ENCODE assay signal across 18 cellular contexts in genomic region chr4:104878936-104879335, GRCh38.
DNase-seq lines count a peak whose midpoint lies in the region; ATAC-seq, FAIRE-seq and TF ChIP-seq lines count a peak whose summit lies in the region.
"Had no signal": no experiment of that assay in that cellular context is flagged by ENCODE, and none has a peak within 500 bp of the region (broad histone marks: within the 10 kb centered on the region; RNA-seq: fewer than 3 reads in every experiment).

No MANE protein-coding gene starts in this region.

- H3K9me3 Mint-ChIP-seq in activated CD8-positive, alpha-beta T cell treated with anti-CD3 and anti-CD28 coated beads for 36 hours: no peaks in the 10 kb centered on the region
- H3K9me3 Mint-ChIP-seq in glutamatergic neuron (ENCODE audit: unreplicated experiment): no peaks in the 10 kb centered on the region
- H3K9me3 Mint-ChIP-seq: CD14-positive monocyte had no signal

- no peak overlapping the region for H2AFZ ChIP-seq in KMS-11 (ENCODE audit: low read depth)
- H2AFZ ChIP-seq: GM23248 had no signal

- H3K27ac Mint-ChIP-seq in activated CD8-positive, alpha-beta T cell treated with anti-CD3 and anti-CD28 coated beads for 36 hours: no peak overlapping the region
- no peak overlapping the region for H3K27ac Mint-ChIP-seq in glutamatergic neuron (ENCODE audit: unreplicated experiment)
- H3K27ac Mint-ChIP-seq: CD14-positive monocyte had no signal

- H3K9ac ChIP-seq in KMS-11: no peak overlapping the region
- H3K9ac ChIP-seq: GM23248 had no signal

- peaks cover 5% of the 10 kb centered on the region for H3K27me3 Mint-ChIP-seq in activated CD8-positive, alpha-beta T cell treated with anti-CD3 and anti-CD28 coated beads for 36 hours
- H3K27me3 Mint-ChIP-seq in glutamatergic neuron (ENCODE audit: unreplicated experiment): no peaks in the 10 kb centered on the region

- H4K20me1 ChIP-seq in KMS-11 (ENCODE audit: insufficient read depth): no peaks in the 10 kb centered on the region

- H3K4me1 Mint-ChIP-seq in activated CD8-positive, alpha-beta T cell treated with anti-CD3 and anti-CD28 coated beads for 36 hours (ENCODE audit: low read depth): peaks cover 17% of the 10 kb centered on the region
- H3K4me1 Mint-ChIP-seq in glutamatergic neuron (ENCODE audit: low read depth, unreplicated experiment): no peaks in the 10 kb centered on the region

- H3K27me3 ChIP-seq in KMS-11 (ENCODE audit: insufficient read depth, low read depth): no peaks in the 10 kb centered on the region; the same call in 1 of the 2 replicates
- H3K27me3 ChIP-seq in stomach: no peaks in the 10 kb centered on the region

- H3K9me3 ChIP-seq in A549 (no peaks in the 10 kb centered on the region), stomach (no peaks in the 10 kb centered on the region)

- DNase-seq in A549 (ENCODE audit: low read depth in 1 of 2, low spot score in 1 of 2) (no peak), glutamatergic neuron (no peak), NCI-H2227 (lab: John Stamatoyannopoulos, UW; ENCODE audit: unreplicated experiment) (no peak), stomach (no peak)
- DNase-seq in activated CD8-positive, alpha-beta T cell treated with anti-CD3 and anti-CD28 coated beads for 36 hours: no peak
- DNase-seq in activated CD4-positive, CD25-positive, alpha-beta regulatory T cell (lab: John Stamatoyannopoulos, UW): no peak
- DNase-seq: DMS79 treated with DMSO at 0.1 percent for 48 hours, HCEC 1CT, NCI-H1105 treated with DMSO at 0.1 percent for 48 hours, NCI-H1694 treated with DMSO at 0.1 percent for 48 hours, NCI-H510A, NCI-H774, RPMI8226, SIG-M5 had no signal

- H3K4me2 ChIP-seq in A549 (no peak overlapping the region), KMS-11 (peak overlapping the region; percentile 23; the same call in 1 of the 2 replicates)

- TF ChIP-seq POLR2A in A549 (IDR thresholded peaks at IDR 0.05; ENCODE audit: low read length) (no peak), stomach (IDR thresholded peaks at IDR 0.05) (no peak)

- ATAC-seq in A549: no peak
- ATAC-seq in activated CD8-positive, alpha-beta T cell treated with anti-CD3 and anti-CD28 coated beads for 36 hours: peak; percentile 51

- no peak overlapping the region for H3K4me3 Mint-ChIP-seq in activated CD8-positive, alpha-beta T cell treated with anti-CD3 and anti-CD28 coated beads for 36 hours
- no peak overlapping the region for H3K4me3 Mint-ChIP-seq in glutamatergic neuron (ENCODE audit: unreplicated experiment)

- intact Hi-C loops in activated CD8-positive, alpha-beta T cell treated with anti-CD3 and anti-CD28 coated beads for 36 hours (cut with micrococcal nuclease): no loop called here
- intact Hi-C loops in stomach (cut with DNase I; ENCODE audit: low total_unique reads): no loop called here

- CTCF ChIA-PET in A549 (lab: Yijun Ruan, JAX): no interaction called here
- CTCF ChIA-PET in activated CD8-positive, alpha-beta T cell treated with anti-CD3 and anti-CD28 coated beads for 36 hours (lab: Charles Lee): interaction anchor here (1.0 to 3.8 kb wide), 2 partner anchors 19 to 27 kb away, joined by 3 to 22 read pairs; no protein-coding TSS in a partner anchor

- no peaks in the 10 kb centered on the region for H3K79me2 ChIP-seq in KMS-11 (ENCODE audit: insufficient read depth, low read depth)

- POLR2A ChIA-PET in A549 (lab: Yijun Ruan, JAX): no interaction called here
- POLR2A ChIA-PET in activated CD8-positive, alpha-beta T cell treated with anti-CD3 and anti-CD28 coated beads for 36 hours (lab: Charles Lee): interaction anchor here (1.5 kb wide), 1 partner anchor 595 kb away, joined by 5 read pairs; the partner anchor contains the start of gene PPA2

- H3K36me3 Mint-ChIP-seq in activated CD8-positive, alpha-beta T cell treated with anti-CD3 and anti-CD28 coated beads for 36 hours (ENCODE audit: low read depth): no peaks in the 10 kb centered on the region
- H3K36me3 Mint-ChIP-seq in glutamatergic neuron (ENCODE audit: unreplicated experiment): no peaks in the 10 kb centered on the region
- H3K36me3 Mint-ChIP-seq: CD14-positive monocyte had no signal

- H3K4me1 ChIP-seq in A549: no peaks in the 10 kb centered on the region
- peaks cover 14% of the 10 kb centered on the region for H3K4me1 ChIP-seq in KMS-11 (ENCODE audit: low read depth, poor library complexity, severe bottlenecking)
- no peaks in the 10 kb centered on the region for H3K4me1 ChIP-seq in stomach

- H3K27ac ChIP-seq in A549 (no peak overlapping the region), KMS-11 (no peak overlapping the region), stomach (no peak overlapping the region)
- H3K27ac ChIP-seq: GM23248 had no signal

- H3K4me3 ChIP-seq in A549 (no peak overlapping the region), KMS-11 (IDR thresholded peaks at IDR 0.05; ENCODE audit: insufficient read depth, low read depth, low read length) (no peak overlapping the region), stomach (no peak overlapping the region)
- H3K4me3 ChIP-seq: GM23248 had no signal

- no peak for TF ChIP-seq RAD21 in A549 (conservative IDR thresholded peaks at IDR 0.05 in 1 of 2, IDR thresholded peaks at IDR 0.05 in 1 of 2)

- TF ChIP-seq CTCF in A549 (IDR thresholded peaks at IDR 0.05) (no peak), KMS-11 (conservative IDR thresholded peaks at IDR 0.05; ENCODE audit: low read depth, low read length) (no peak), glutamatergic neuron (IDR thresholded peaks at IDR 0.05; ENCODE audit: partially characterized antibody, unreplicated experiment) (no peak), stomach (IDR thresholded peaks at IDR 0.05) (no peak)
- TF ChIP-seq CTCF in activated CD8-positive, alpha-beta T cell treated with anti-CD3 and anti-CD28 coated beads for 36 hours (IDR thresholded peaks at IDR 0.05): no peak

- H3K36me3 ChIP-seq in KMS-11 (ENCODE audit: insufficient read depth): no peaks in the 10 kb centered on the region
- H3K36me3 ChIP-seq in stomach: no peaks in the 10 kb centered on the region

- TF ChIP-seq EP300 in A549 (IDR thresholded peaks at IDR 0.05) (no peak), stomach (IDR thresholded peaks at IDR 0.05) (no peak)

- peak; percentile 14 for FAIRE-seq in A204.1 (lab: Jason Lieb, UNC)
- peak; percentile 39 for FAIRE-seq in A549 (lab: Jason Lieb, UNC)

TF ChIP-seq in A549, 52 proteins besides CTCF, POLR2A, EP300 and RAD21:
- TF ChIP-seq HMGXB4 (CRISPR knock-in tag; IDR thresholded peaks at IDR 0.05; ENCODE audit: borderline replicate concordance): no peak
- TF ChIP-seq PBX3 (IDR thresholded peaks at IDR 0.05): no peak
- no peak for TF ChIP-seq REST (IDR thresholded peaks at IDR 0.05)
- TF ChIP-seq CHD4 (IDR thresholded peaks at IDR 0.05; ENCODE audit: borderline replicate concordance): no peak
- no peak for TF ChIP-seq NFE2L2 (conservative IDR thresholded peaks at IDR 0.05; ENCODE audit: low read length)
- no peak for TF ChIP-seq MYC (IDR thresholded peaks at IDR 0.05; ENCODE audit: borderline replicate concordance, low read length)
- TF ChIP-seq NPAS2 (CRISPR knock-in tag; IDR thresholded peaks at IDR 0.05; ENCODE audit: borderline replicate concordance): no peak
- TF ChIP-seq KDM5A (IDR thresholded peaks at IDR 0.05): no peak
- TF ChIP-seq JUN (IDR thresholded peaks at IDR 0.05): no peak
